ENCODE assay signal across 1 cellular context in genomic region chr1:3326516-3327388, GRCh38.
TF ChIP-seq lines count a peak whose summit lies in the region.

No MANE protein-coding gene starts in this region.

TF ChIP-seq in HepG2, 621 proteins besides CTCF, POLR2A, EP300 and RAD21 (continued from another document and continues in another):
- TF ChIP-seq ZNF597 (CRISPR knock-in tag; IDR thresholded peaks at IDR 0.05), result no peak
- peak; percentile 27; the same call in 1 of the 2 replicates for TF ChIP-seq TFDP2 (CRISPR knock-in tag; IDR thresholded peaks at IDR 0.05)
- TF ChIP-seq TEAD2 (CRISPR knock-in tag; IDR thresholded peaks at IDR 0.05), result no peak
- TF ChIP-seq ZNF800 (CRISPR knock-in tag; IDR thresholded peaks at IDR 0.05), result no peak
- peak; percentile 67 for TF ChIP-seq ZNF205 (CRISPR knock-in tag; IDR thresholded peaks at IDR 0.05)
- no peak for TF ChIP-seq SMARCC2 (IDR thresholded peaks at IDR 0.05)
- TF ChIP-seq ZNF430 (CRISPR knock-in tag; IDR thresholded peaks at IDR 0.05), result peak; percentile 31; the same call in 1 of the 2 replicates
- TF ChIP-seq DPF2 (CRISPR knock-in tag; IDR thresholded peaks at IDR 0.05; ENCODE audit: borderline replicate concordance, low read depth), result no peak
- TF ChIP-seq ZNF318 (CRISPR knock-in tag; IDR thresholded peaks at IDR 0.05), result no peak
- TF ChIP-seq RERE (CRISPR knock-in tag; IDR thresholded peaks at IDR 0.05; ENCODE audit: low read depth), result no peak
- TF ChIP-seq TSC22D2 (CRISPR knock-in tag; IDR thresholded peaks at IDR 0.05; ENCODE audit: borderline replicate concordance), result no peak
- TF ChIP-seq POGZ (CRISPR knock-in tag; IDR thresholded peaks at IDR 0.05), result peak; percentile 19; the same call in 1 of the 2 replicates
- TF ChIP-seq ZSCAN21 (CRISPR knock-in tag; IDR thresholded peaks at IDR 0.05; ENCODE audit: borderline replicate concordance), result no peak
- no peak for TF ChIP-seq ZNF660 (CRISPR knock-in tag; IDR thresholded peaks at IDR 0.05; ENCODE audit: borderline replicate concordance, low read depth)
- peak; percentile 89 for TF ChIP-seq PAXIP1 (CRISPR knock-in tag; conservative IDR thresholded peaks at IDR 0.05)
- no peak for TF ChIP-seq FOXK2 (IDR thresholded peaks at IDR 0.05)
- no peak for TF ChIP-seq SP2 (CRISPR knock-in tag; IDR thresholded peaks at IDR 0.05)
- no peak for TF ChIP-seq CREB1 (IDR thresholded peaks at IDR 0.05)
- no peak for TF ChIP-seq CREB1 (CRISPR knock-in tag; IDR thresholded peaks at IDR 0.05)
- no peak for TF ChIP-seq RORA (CRISPR knock-in tag; IDR thresholded peaks at IDR 0.05)
- TF ChIP-seq CHD2 (IDR thresholded peaks at IDR 0.05; ENCODE audit: low read depth, low read length), result no peak
- no peak for TF ChIP-seq ATAD3A (CRISPR knock-in tag; IDR thresholded peaks at IDR 0.05)
- TF ChIP-seq MAZ (IDR thresholded peaks at IDR 0.05; ENCODE audit: borderline replicate concordance, low read depth, low read length), result no peak
- TF ChIP-seq MAZ (CRISPR knock-in tag; IDR thresholded peaks at IDR 0.05; ENCODE audit: low read depth), result peak; percentile 42; the same call in 1 of the 2 replicates
- 0 out of 2 replicates have a peak, but pooled peaks have one; percentile 50 for TF ChIP-seq MXD3 (CRISPR knock-in tag; IDR thresholded peaks at IDR 0.05)
- no peak for TF ChIP-seq ZBTB33 (CRISPR knock-in tag; IDR thresholded peaks at IDR 0.05)
- TF ChIP-seq ZBTB14 (CRISPR knock-in tag; IDR thresholded peaks at IDR 0.05), result no peak
- no peak for TF ChIP-seq RNF2 (conservative IDR thresholded peaks at IDR 0.05; ENCODE audit: low read depth)
